19 cellular contexts compared by ENCODE assay signal in the genomic region with DNA sequence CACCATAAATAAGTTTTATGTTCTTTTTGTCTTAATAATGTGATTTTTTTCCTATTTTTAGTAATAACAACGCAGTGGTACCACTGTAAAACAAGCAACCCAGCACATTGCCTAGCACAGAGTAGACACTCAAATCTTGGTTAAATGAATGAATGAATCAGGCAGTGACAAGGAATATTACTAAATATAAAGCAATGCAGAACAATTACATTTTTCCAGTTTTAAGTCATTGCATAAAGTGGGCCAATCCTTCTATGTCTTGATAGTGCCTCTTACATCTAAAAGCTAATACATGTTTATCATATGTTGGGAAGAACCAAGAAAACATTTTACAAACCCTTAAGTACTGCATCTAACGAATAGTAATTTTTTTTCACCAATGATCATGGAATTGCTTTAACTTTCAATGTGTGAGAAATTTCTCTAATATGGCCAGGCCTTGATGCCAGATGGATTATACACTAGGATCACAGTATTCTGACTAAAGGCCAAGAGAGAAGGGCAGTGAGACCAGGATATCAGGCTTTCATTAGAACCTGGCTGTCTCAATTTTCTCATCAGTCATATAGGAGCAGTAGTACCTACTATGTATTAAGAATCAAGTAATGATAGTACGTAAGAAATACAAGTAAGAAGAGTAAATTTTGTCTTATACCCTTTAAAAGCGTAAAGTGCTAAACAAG.
"Had no signal": no experiment of that assay in that cellular context is flagged by ENCODE, and none has a peak within 500 bp of the region (broad histone marks: within the 10 kb centered on the region; RNA-seq: fewer than 3 reads in every experiment).

No MANE protein-coding gene starts in this region.

- H3K27me3 ChIP-seq: brain microvascular endothelial cell, left lung, right atrium auricular region, tibial artery, uterus had no signal

- H3K4me1 Mint-ChIP-seq: activated CD4-positive, alpha-beta T cell treated with anti-CD3 and anti-CD28 coated beads, Interleukin-2, amount 10 ng/mL, durations not matched to agents 24 days and 14 days had no signal

- H3K36me3 ChIP-seq: brain microvascular endothelial cell, left lung, right atrium auricular region, tibial artery, uterus had no signal

- H3K4me3 ChIP-seq: left lung, right atrium auricular region, tibial artery, uterus had no signal

- H3K27ac Mint-ChIP-seq: activated CD4-positive, alpha-beta T cell treated with anti-CD3 and anti-CD28 coated beads, Interleukin-2, amount 10 ng/mL, durations not matched to agents 24 days and 14 days; activated CD8-positive, alpha-beta T cell treated with anti-CD3 and anti-CD28 coated beads for 36 hours; activated naive CD4-positive, alpha-beta T cell treated with anti-CD3 and anti-CD28 coated beads for 36 hours; activated T-helper 2 cell treated with anti-CD3 and anti-CD28 coated beads, Interferon-gamma antibody, Interleukin-2, Interleukin-4, amounts not matched to agents 10 μg/mL and 5 μg/mL and 100 μg/mL, durations not matched to agents 14 hours and 24 hours and 36 hours; T-helper 1 cell treated with Interleukin-12 subunit alpha and Interleukin-12 subunit beta and Interleukin-4 antibody, amounts not matched to agents 30 μg/mL and 1 μg/mL, for 36 hours had no signal

- H3K27me3 Mint-ChIP-seq: activated CD4-positive, alpha-beta T cell treated with anti-CD3 and anti-CD28 coated beads, Interleukin-2, amount 10 ng/mL, durations not matched to agents 24 days and 14 days; activated CD8-positive, alpha-beta T cell treated with anti-CD3 and anti-CD28 coated beads for 36 hours had no signal

- DNase-seq: activated CD4-positive, alpha-beta T cell treated with anti-CD3 and anti-CD28 coated beads, Interleukin-2, amount 10 ng/mL, durations not matched to agents 24 days and 14 days; activated CD8-positive, alpha-beta T cell treated with anti-CD3 and anti-CD28 coated beads for 36 hours; activated naive CD4-positive, alpha-beta T cell treated with anti-CD3 and anti-CD28 coated beads for 36 hours; activated T-cell treated with anti-CD3 and anti-CD28 coated beads, Interleukin-2, amount 50 U/mL, for 1 hour; brain microvascular endothelial cell; effector CD4-positive, alpha-beta T cell; head of caudate nucleus; left lung; stimulated activated CD4-positive, alpha-beta T cell treated with anti-CD3 and anti-CD28 coated beads, Interleukin-12 subunit alpha, Interleukin-12 subunit beta, amount 100 ng/mL, for 4 hours; stimulated activated CD4-positive, alpha-beta T cell treated with anti-CD3 and anti-CD28 coated beads, Interleukin-1b, Interleukin-23, amount 100 ng/mL, for 48 hours; stimulated activated CD8-positive, alpha-beta memory T cell treated with anti-CD3 and anti-CD28 coated beads, Interleukin-4, amount 100 ng/mL, for 48 hours; stimulated activated naive CD4-positive, alpha-beta T cell treated with Interleukin-2 at 50 U/mL for 16 hours; substantia nigra; tibial artery; uterus had no signal

- H3K27ac ChIP-seq: brain microvascular endothelial cell, left lung, right atrium auricular region, tibial artery, uterus had no signal

- ATAC-seq: activated CD8-positive, alpha-beta T cell treated with anti-CD3 and anti-CD28 coated beads for 36 hours; left lung had no signal

- H3K4me1 ChIP-seq: left lung, right atrium auricular region, uterus had no signal

- FAIRE-seq: frontal cortex had no signal

- H3K9me3 ChIP-seq: right atrium auricular region, tibial artery, uterus had no signal

- H3K4me3 Mint-ChIP-seq: activated CD4-positive, alpha-beta T cell treated with anti-CD3 and anti-CD28 coated beads, Interleukin-2, amount 10 ng/mL, durations not matched to agents 24 days and 14 days; activated CD8-positive, alpha-beta T cell treated with anti-CD3 and anti-CD28 coated beads for 36 hours; activated naive CD4-positive, alpha-beta T cell treated with anti-CD3 and anti-CD28 coated beads for 36 hours; T-helper 1 cell treated with Interleukin-12 subunit alpha and Interleukin-12 subunit beta and Interleukin-4 antibody, amounts not matched to agents 30 μg/mL and 1 μg/mL, for 36 hours had no signal
